Comparison of ENCODE assay signal across 17 cellular contexts in the genomic region with DNA sequence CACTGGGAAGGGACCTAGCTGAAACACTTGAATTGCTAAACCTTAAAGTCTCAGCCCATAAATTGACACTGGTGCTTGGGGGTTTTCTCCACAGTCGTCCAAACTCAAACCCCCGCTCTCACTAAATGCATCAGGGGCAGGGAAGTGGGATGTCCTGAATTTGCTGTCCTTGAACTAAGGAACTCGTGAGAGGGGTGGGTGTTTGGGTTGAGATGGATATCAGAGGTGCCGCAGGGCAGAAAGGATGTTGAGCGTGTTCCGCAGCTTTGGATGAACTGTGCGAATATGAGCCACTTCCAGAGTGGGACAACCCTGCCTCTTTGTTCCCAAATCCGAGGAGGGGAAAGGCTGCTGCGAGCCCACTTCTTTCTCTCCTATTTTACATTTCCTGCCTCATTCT.
"Had no signal": no experiment of that assay in that cellular context is flagged by ENCODE, and none has a peak within 500 bp of the region (broad histone marks: within the 10 kb centered on the region; RNA-seq: fewer than 3 reads in every experiment).

No MANE protein-coding gene starts in this region.

- H3K9me3 ChIP-seq: heart left ventricle, right atrium auricular region, stomach, thoracic aorta had no signal

- ATAC-seq: effector memory CD8-positive, alpha-beta T cell; heart left ventricle; left lobe of liver; naive thymus-derived CD4-positive, alpha-beta T cell had no signal

- FAIRE-seq: frontal cortex, small intestine, urothelium cell line had no signal

- H3K4me3 ChIP-seq: heart left ventricle, right atrium auricular region, stomach, thoracic aorta had no signal

- DNase-seq: effector memory CD8-positive, alpha-beta T cell; heart left ventricle; hippocampal formation; mammary epithelial cell; naive thymus-derived CD4-positive, alpha-beta T cell; nephron progenitor cell; posterior cingulate gyrus; small intestine; stimulated activated CD4-positive, alpha-beta T cell treated with anti-CD3 and anti-CD28 coated beads, Interleukin-12 subunit alpha, Interleukin-12 subunit beta, amount 100 ng/mL, for 4 hours; stimulated activated naive CD4-positive, alpha-beta T cell; stomach; substantia nigra had no signal

- H3K36me3 ChIP-seq: heart left ventricle, right atrium auricular region, stomach, thoracic aorta had no signal

- H3K27ac ChIP-seq: heart left ventricle, right atrium auricular region, stomach, thoracic aorta had no signal

- H3K4me1 ChIP-seq: heart left ventricle, right atrium auricular region, stomach had no signal

- H3K27me3 ChIP-seq: right atrium auricular region, stomach had no signal
